Comparison of ENCODE assay signal across 1 cellular context in the genomic region with DNA sequence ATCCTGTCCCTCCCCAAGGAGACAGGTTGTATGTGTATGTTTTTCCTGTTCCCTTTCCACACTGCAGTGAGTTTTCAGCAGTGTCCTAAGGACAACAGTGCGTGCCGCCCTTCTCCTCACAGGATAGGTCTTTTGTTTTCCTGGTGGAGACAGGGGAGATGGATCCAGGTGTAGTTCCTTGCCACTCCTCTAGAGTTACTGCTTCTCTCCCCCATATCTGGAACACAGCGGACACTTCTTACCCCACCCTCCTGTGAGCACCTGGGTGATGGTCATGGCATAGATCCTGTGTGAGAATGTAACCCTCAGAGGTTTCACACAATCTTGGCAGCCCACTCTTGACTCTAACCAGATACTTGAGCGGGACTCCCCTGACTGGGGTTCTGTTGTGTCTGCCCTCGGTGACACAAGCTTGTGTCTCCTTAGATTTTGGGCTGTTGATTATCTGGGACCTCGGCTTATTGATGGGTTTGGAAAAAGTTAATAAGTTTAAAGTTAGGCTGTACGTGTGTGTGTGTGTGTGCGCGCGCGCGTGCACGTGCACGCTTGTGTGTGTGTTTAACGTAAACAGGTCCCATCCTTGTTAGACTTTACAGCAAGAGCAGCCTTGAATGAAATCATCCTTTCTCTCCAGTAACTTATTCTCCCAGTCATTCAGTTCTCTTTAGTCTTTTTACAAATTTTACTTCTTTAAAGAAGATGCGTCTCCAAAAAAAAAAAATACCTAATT.
TF ChIP-seq lines count a peak whose summit lies in the region.

No MANE protein-coding gene starts in this region.

TF ChIP-seq in H1, 55 proteins besides CTCF, POLR2A, EP300 and RAD21:
- TF ChIP-seq KDM5A (IDR thresholded peaks at IDR 0.05; ENCODE audit: low read length) (no peak), HDAC2 (IDR thresholded peaks at IDR 0.05; ENCODE audit: borderline replicate concordance in 1 of 2, low read depth in 2 of 2, low read length in 2 of 2) (0 out of 4 replicates have a peak, but pooled peaks of 1 of the 2 experiments have one; percentile 32)
TF ChIP-seq in H1: peak in this region for 1.
